In genomic region chr1:42209516-42210370, GRCh38 we compare ENCODE assay signal across 1 cellular context.
TF ChIP-seq lines count a peak whose summit lies in the region.

No MANE protein-coding gene starts in this region.

TF ChIP-seq in HepG2, 621 proteins besides CTCF, POLR2A, EP300 and RAD21:
- TF ChIP-seq BRCA1 (CRISPR knock-in tag; IDR thresholded peaks at IDR 0.05) (no peak), ZNF362 (CRISPR knock-in tag; IDR thresholded peaks at IDR 0.05; ENCODE audit: borderline replicate concordance) (no peak), KDM1A (CRISPR knock-in tag; IDR thresholded peaks at IDR 0.05) (no peak), ZNF777 (CRISPR knock-in tag; IDR thresholded peaks at IDR 0.05) (no peak), HOXA9 (CRISPR knock-in tag; IDR thresholded peaks at IDR 0.05; ENCODE audit: borderline replicate concordance) (no peak), ZNF816 (CRISPR knock-in tag; IDR thresholded peaks at IDR 0.05; ENCODE audit: borderline replicate concordance) (no peak), PHF21A (CRISPR knock-in tag; IDR thresholded peaks at IDR 0.05) (no peak), ZNF75D (CRISPR knock-in tag; IDR thresholded peaks at IDR 0.05; ENCODE audit: borderline replicate concordance) (no peak)
TF ChIP-seq in HepG2: peak in this region for 0.
